In genomic region chr19:58560007-58560887, GRCh38 we compare ENCODE assay signal across 7 cellular contexts. TPM values are rescaled to one million over a fixed set of nuclear protein-coding genes. Genes with fewer than 3 reads are reported as not detected.
DNase-seq lines count a peak whose midpoint lies in the region; ATAC-seq and TF ChIP-seq lines count a peak whose summit lies in the region.

No MANE protein-coding gene starts in this region.

- peak overlapping the region; percentile 100 for H3K4me3 Mint-ChIP-seq in activated T-helper 17 cell treated with anti-CD3 and anti-CD28 coated beads, Interleukin-2, amount 50 U/mL, for 72 hours
- H3K4me3 Mint-ChIP-seq in stimulated activated naive B cell treated with anti-CD40 and anti-IgM and Interleukin-4, amounts not matched to agents 10 μg/mL and 1 μg/mL and 100 μg/mL, for 72 hours = peak overlapping the region; percentile 97 to 98

- peaks cover 28% of the 10 kb centered on the region for H3K4me1 Mint-ChIP-seq in activated T-helper 17 cell treated with anti-CD3 and anti-CD28 coated beads, Interleukin-2, amount 50 U/mL, for 72 hours
- peaks cover 52 to 85% of the 10 kb centered on the region in 2 donors for H3K4me1 Mint-ChIP-seq in stimulated activated naive B cell treated with anti-CD40 and anti-IgM and Interleukin-4, amounts not matched to agents 10 μg/mL and 1 μg/mL and 100 μg/mL, for 72 hours

- H3K27ac ChIP-seq in HL-60 (replicated peaks) (peak overlapping the region; percentile 100), iPS-18a (ENCODE audit: low read length) (peak overlapping the region; percentile 73)

- TF ChIP-seq CTCF in HL-60 (IDR thresholded peaks at IDR 0.05; ENCODE audit: insufficient read depth, low read length) = no peak

- DNase-seq in HL-60 (ENCODE audit: low read depth in 1 of 2, low spot score in 1 of 2) = no peak
- DNase-seq in stimulated activated naive B cell treated with anti-CD40 and anti-IgM and Interleukin-4, amounts not matched to agents 10 μg/mL and 1 μg/mL and 100 μg/mL, for 72 hours = no peak
- no peak for DNase-seq in cerebellar cortex (ENCODE audit: low spot score)
- no peak for DNase-seq in mucosa of gallbladder (ENCODE audit: low spot score)

- ATAC-seq in activated T-helper 17 cell treated with anti-CD3 and anti-CD28 coated beads, Interleukin-2, amount 50 U/mL, for 72 hours (replicated peaks) = no peak
- ATAC-seq in stimulated activated naive B cell treated with anti-CD40 and anti-IgM and Interleukin-4, amounts not matched to agents 10 μg/mL and 1 μg/mL and 100 μg/mL, for 72 hours (replicated peaks) = no peak
- ATAC-seq in GM19467 (IDR thresholded peaks at IDR 0.05; ENCODE audit: unreplicated experiment) = no peak

- H3K27me3 ChIP-seq in HL-60 (ENCODE audit: insufficient read depth, poor library complexity, severe bottlenecking) (no peaks in the 10 kb centered on the region), iPS-18a (ENCODE audit: control insufficient read depth, insufficient read depth, low read length) (no peaks in the 10 kb centered on the region)

- peak overlapping the region; percentile 100 for H3K27ac Mint-ChIP-seq in activated T-helper 17 cell treated with anti-CD3 and anti-CD28 coated beads, Interleukin-2, amount 50 U/mL, for 72 hours
- H3K27ac Mint-ChIP-seq in stimulated activated naive B cell treated with anti-CD40 and anti-IgM and Interleukin-4, amounts not matched to agents 10 μg/mL and 1 μg/mL and 100 μg/mL, for 72 hours = peak overlapping the region; percentile 100

- no peaks in the 10 kb centered on the region for H3K9me3 Mint-ChIP-seq in activated T-helper 17 cell treated with anti-CD3 and anti-CD28 coated beads, Interleukin-2, amount 50 U/mL, for 72 hours
- no peaks in the 10 kb centered on the region for H3K9me3 Mint-ChIP-seq in stimulated activated naive B cell treated with anti-CD40 and anti-IgM and Interleukin-4, amounts not matched to agents 10 μg/mL and 1 μg/mL and 100 μg/mL, for 72 hours

- H3K27me3 Mint-ChIP-seq in activated T-helper 17 cell treated with anti-CD3 and anti-CD28 coated beads, Interleukin-2, amount 50 U/mL, for 72 hours = no peaks in the 10 kb centered on the region
- H3K27me3 Mint-ChIP-seq in stimulated activated naive B cell treated with anti-CD40 and anti-IgM and Interleukin-4, amounts not matched to agents 10 μg/mL and 1 μg/mL and 100 μg/mL, for 72 hours = no peaks in the 10 kb centered on the region

- H3K9me3 ChIP-seq in iPS-18a (ENCODE audit: control insufficient read depth, low read depth, low read length) = no peaks in the 10 kb centered on the region

- H3K9ac ChIP-seq in iPS-18a (ENCODE audit: low read length) = peak overlapping the region; percentile 98

- H3K4me3 ChIP-seq in HL-60 (replicated peaks; ENCODE audit: insufficient read depth, low read length) (peak overlapping the region; percentile 46), iPS-18a (ENCODE audit: low read length) (peak overlapping the region; percentile 92)

- H3K36me3 Mint-ChIP-seq in activated T-helper 17 cell treated with anti-CD3 and anti-CD28 coated beads, Interleukin-2, amount 50 U/mL, for 72 hours (ENCODE audit: low read depth) = peaks cover 56% of the 10 kb centered on the region
- H3K36me3 Mint-ChIP-seq in stimulated activated naive B cell treated with anti-CD40 and anti-IgM and Interleukin-4, amounts not matched to agents 10 μg/mL and 1 μg/mL and 100 μg/mL, for 72 hours = peaks cover 38 to 66% of the 10 kb centered on the region in 2 donors

- H3K4me1 ChIP-seq in iPS-18a (ENCODE audit: control insufficient read depth, low read depth, low read length) = peaks cover 9% of the 10 kb centered on the region

- peaks cover 12% of the 10 kb centered on the region for H3K36me3 ChIP-seq in iPS-18a (ENCODE audit: control insufficient read depth, low read depth, low read length)

RNA-seq across cellular contexts. Expression of gene UBE2M, which starts 1.8 kb away (rescaled TPM):
- 100 to 1,000 TPM; 102 to 141 TPM for total RNA-seq in activated T-helper 17 cell treated with anti-CD3 and anti-CD28 coated beads, Interleukin-2, amount 50 U/mL, for 72 hours
- total RNA-seq in mucosa of gallbladder = 64.0 TPM

RNA-seq across cellular contexts. Expression of gene CHMP2A, which starts 5.3 kb away (rescaled TPM):
- total RNA-seq in activated T-helper 17 cell treated with anti-CD3 and anti-CD28 coated beads, Interleukin-2, amount 50 U/mL, for 72 hours = 10 to 100 TPM; 79.0 to 95.8 TPM
- 154 TPM for total RNA-seq in mucosa of gallbladder

RNA-seq across cellular contexts. Expression of gene MZF1, which starts 12.9 kb away (rescaled TPM):
- 10 to 100 TPM; 26.6 to 57.9 TPM for total RNA-seq in activated T-helper 17 cell treated with anti-CD3 and anti-CD28 coated beads, Interleukin-2, amount 50 U/mL, for 72 hours
- 67.6 TPM for total RNA-seq in mucosa of gallbladder

RNA-seq across cellular contexts. Expression of gene TRIM28, which starts 16.4 kb away (rescaled TPM):
- 100 to 1,000 TPM; 336 to 455 TPM for total RNA-seq in activated T-helper 17 cell treated with anti-CD3 and anti-CD28 coated beads, Interleukin-2, amount 50 U/mL, for 72 hours
- total RNA-seq in mucosa of gallbladder = 286 TPM

RNA-seq across cellular contexts. Expression of gene ZBTB45, which starts 40.6 kb away (rescaled TPM):
- 10 to 100 TPM; 11.0 to 14.3 TPM for total RNA-seq in activated T-helper 17 cell treated with anti-CD3 and anti-CD28 coated beads, Interleukin-2, amount 50 U/mL, for 72 hours
- total RNA-seq in mucosa of gallbladder = 22.8 TPM
